ENCODE assay signal across 1 cellular context in genomic region chr6:143992285-143992684, GRCh38.
TF ChIP-seq lines count a peak whose summit lies in the region.

No MANE protein-coding gene starts in this region.

TF ChIP-seq in GM12878, 131 proteins besides CTCF, POLR2A, EP300 and RAD21 (continued from another document):
- TF ChIP-seq, protein P1, sequence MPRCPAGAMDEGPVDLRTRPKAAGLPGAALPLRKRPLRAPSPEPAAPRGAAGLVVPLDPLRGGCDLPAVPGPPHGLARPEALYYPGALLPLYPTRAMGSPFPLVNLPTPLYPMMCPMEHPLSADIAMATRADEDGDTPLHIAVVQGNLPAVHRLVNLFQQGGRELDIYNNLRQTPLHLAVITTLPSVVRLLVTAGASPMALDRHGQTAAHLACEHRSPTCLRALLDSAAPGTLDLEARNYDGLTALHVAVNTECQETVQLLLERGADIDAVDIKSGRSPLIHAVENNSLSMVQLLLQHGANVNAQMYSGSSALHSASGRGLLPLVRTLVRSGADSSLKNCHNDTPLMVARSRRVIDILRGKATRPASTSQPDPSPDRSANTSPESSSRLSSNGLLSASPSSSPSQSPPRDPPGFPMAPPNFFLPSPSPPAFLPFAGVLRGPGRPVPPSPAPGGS (IDR thresholded peaks at IDR 0.05; ENCODE audit: borderline replicate concordance, insufficient read depth, low read depth, low read length, poor library complexity, severe bottlenecking): no peak
- TF ChIP-seq NR2C1 (IDR thresholded peaks at IDR 0.05) (no peak), KAT2A (conservative IDR thresholded peaks at IDR 0.05; ENCODE audit: control insufficient read depth, low read depth, low read length) (no peak), GATAD2B (conservative IDR thresholded peaks at IDR 0.05; ENCODE audit: low read depth) (no peak)
